9 cellular contexts compared by ENCODE assay signal in genomic region chr21:34582506-34583150, GRCh38. TPM values are rescaled to one million over a fixed set of nuclear protein-coding genes. Genes with fewer than 3 reads are reported as not detected.
DNase-seq lines count a peak whose midpoint lies in the region; TF ChIP-seq lines count a peak whose summit lies in the region.
"Had no signal": no experiment of that assay in that cellular context is flagged by ENCODE, and none has a peak within 500 bp of the region (broad histone marks: within the 10 kb centered on the region; RNA-seq: fewer than 3 reads in every experiment).

No MANE protein-coding gene starts in this region.

- no peak overlapping the region for H2BK5ac ChIP-seq in H9 (ENCODE audit: insufficient read length, low read length)

- no peak overlapping the region for H2BK12ac ChIP-seq in H9 (ENCODE audit: insufficient read length, low read depth, low read length)

- H4K8ac ChIP-seq in H9 (replicated peaks; ENCODE audit: insufficient read length, low read depth, low read length): no peak overlapping the region

- H3K4me2 ChIP-seq in H9 (ENCODE audit: insufficient read depth, insufficient read length, low read length) (no peak overlapping the region), parathyroid adenoma (ENCODE audit: low read length) (no peak overlapping the region)

- no peaks in the 10 kb centered on the region for H3K79me1 ChIP-seq in H9 (ENCODE audit: insufficient read depth, low read depth, low read length, poor library complexity, severe bottlenecking)

- H3K23me2 ChIP-seq in H9 (ENCODE audit: insufficient read length, low read depth, low read length, poor library complexity, severe bottlenecking): no peaks in the 10 kb centered on the region

- no peak overlapping the region for H3K4ac ChIP-seq in H9 (ENCODE audit: low read depth, low read length)

- peak; percentile 66 for TF ChIP-seq CTCF in H9 (conservative IDR thresholded peaks at IDR 0.05)
- TF ChIP-seq CTCF in fibroblast of pulmonary artery (IDR thresholded peaks at IDR 0.05; ENCODE audit: low read length, missing control alignments): peak; percentile 59
- TF ChIP-seq CTCF in parathyroid adenoma (IDR thresholded peaks at IDR 0.05): peak; percentile 40

- H2BK15ac ChIP-seq in H9 (ENCODE audit: low read depth, low read length): no peak overlapping the region

- H3K4me3 ChIP-seq in fibroblast of pulmonary artery (replicated peaks; ENCODE audit: low read depth, low read length) (no peak overlapping the region), parathyroid adenoma (ENCODE audit: low read depth, low read length) (no peak overlapping the region)
- H3K4me3 ChIP-seq: SJCRH30 had no signal

- no peak overlapping the region for H2AK5ac ChIP-seq in H9 (ENCODE audit: insufficient read length, low read length)

- no peak overlapping the region for H3K23ac ChIP-seq in H9 (ENCODE audit: insufficient read length, low read depth, low read length)

- no peak overlapping the region for H4K91ac ChIP-seq in H9 (ENCODE audit: insufficient read length, low read depth, low read length)

- H3K27ac ChIP-seq in H9 (ENCODE audit: insufficient read length, low read depth, low read length): no peak overlapping the region
- peak overlapping the region; percentile 24 for H3K27ac ChIP-seq in parathyroid adenoma
- H3K27ac ChIP-seq: SJCRH30 had no signal

- H3K27me3 ChIP-seq in H9 (ENCODE audit: insufficient read depth, low read length): no peaks in the 10 kb centered on the region
- no peaks in the 10 kb centered on the region for H3K27me3 ChIP-seq in parathyroid adenoma (ENCODE audit: control insufficient read depth, insufficient read depth, low read length)
- H3K27me3 ChIP-seq: SJCRH30 had no signal

- H3K27ac Mint-ChIP-seq in H9: peak overlapping the region in 1 of 3 experiments; percentile 29; a peak in 1 of 7 replicates
- no peak overlapping the region for H3K27ac Mint-ChIP-seq in activated naive CD4-positive, alpha-beta T cell treated with anti-CD3 and anti-CD28 coated beads, Interleukin-2, amount 10 ng/mL, durations not matched to agents 7 days and 5 days

- no peak overlapping the region for H2BK120ac ChIP-seq in H9 (ENCODE audit: low read depth, low read length, poor library complexity, severe bottlenecking)

- H3K4me1 ChIP-seq in H9 (ENCODE audit: insufficient read depth, low read length) (no peaks in the 10 kb centered on the region), parathyroid adenoma (peaks cover 9% of the 10 kb centered on the region)
- H3K4me1 ChIP-seq: SJCRH30 had no signal

- peaks cover 7% of the 10 kb centered on the region in 2 experiments for H3K4me1 Mint-ChIP-seq in H9
- H3K4me1 Mint-ChIP-seq in activated naive CD4-positive, alpha-beta T cell treated with anti-CD3 and anti-CD28 coated beads, Interleukin-2, amount 10 ng/mL, durations not matched to agents 7 days and 5 days: peaks cover 7% of the 10 kb centered on the region

- H3K9me3 ChIP-seq in H9 (ENCODE audit: control insufficient read depth, low read depth, low read length) (no peaks in the 10 kb centered on the region), parathyroid adenoma (ENCODE audit: control insufficient read depth, low read length) (no peaks in the 10 kb centered on the region)
- H3K9me3 ChIP-seq: SJCRH30 had no signal

- H3T11ph ChIP-seq in H9 (ENCODE audit: low read length): no peak overlapping the region

- H3K27me3 Mint-ChIP-seq in H9 (ENCODE audit: low read depth): no peaks in the 10 kb centered on the region
- H3K27me3 Mint-ChIP-seq in activated naive CD4-positive, alpha-beta T cell treated with anti-CD3 and anti-CD28 coated beads, Interleukin-2, amount 10 ng/mL, durations not matched to agents 7 days and 5 days: no peaks in the 10 kb centered on the region

- no peak overlapping the region for H3K14ac ChIP-seq in H9 (ENCODE audit: insufficient read depth, low read length)

- no CpG with 5 or more reads among the region's 10 CpGs for WGBS in H9 (ENCODE audit: extremely low coverage, insufficient read length, low lambda C conversion rate)

- H2BK20ac ChIP-seq in H9 (ENCODE audit: low read depth, low read length, poor library complexity, severe bottlenecking): no peak overlapping the region

- DNase-seq in ELF-1 (ENCODE audit: low read depth, low spot score) (peak; percentile 43), H9 (peak; percentile 39), RPMI7951 (ENCODE audit: low read depth) (peak; percentile 40), fibroblast of pulmonary artery (ENCODE audit: low read depth) (peak; percentile 62), NCI-H2029 (lab: John Stamatoyannopoulos, UW) (no peak)
- no peak for DNase-seq in activated naive CD4-positive, alpha-beta T cell treated with anti-CD3 and anti-CD28 coated beads, Interleukin-2, amount 10 ng/mL, durations not matched to agents 7 days and 5 days
- DNase-seq in activated T-cell treated with anti-CD3 and anti-CD28 coated beads, Interleukin-2, amount 50 U/mL, for 1 hour: no peak

- H2AFZ ChIP-seq in H9 (ENCODE audit: low read length) (no peak overlapping the region), parathyroid adenoma (no peak overlapping the region)

- H3K9me3 Mint-ChIP-seq in H9: peaks cover 3 to 4% of the 10 kb centered on the region in 2 experiments; a peak in 3 of 5 replicates
- H3K9me3 Mint-ChIP-seq in activated naive CD4-positive, alpha-beta T cell treated with anti-CD3 and anti-CD28 coated beads, Interleukin-2, amount 10 ng/mL, durations not matched to agents 7 days and 5 days: peaks cover 3% of the 10 kb centered on the region

- no peak overlapping the region for H3K56ac ChIP-seq in H9 (ENCODE audit: insufficient read length, low read depth, low read length)

- H3K79me2 ChIP-seq in H9 (ENCODE audit: insufficient read depth, low read length): no peaks in the 10 kb centered on the region
- peaks cover 9% of the 10 kb centered on the region for H3K79me2 ChIP-seq in parathyroid adenoma

- CTCF ChIA-PET in activated naive CD4-positive, alpha-beta T cell treated with anti-CD3 and anti-CD28 coated beads, Interleukin-2, amount 10 ng/mL, durations not matched to agents 7 days and 5 days (lab: Charles Lee): interaction anchor here (0.6 to 2.4 kb wide), 7 partner anchors 9 to 215 kb away, joined by 3 to 12 read pairs (median 4); no protein-coding TSS in a partner anchor

- no peak overlapping the region for H3K18ac ChIP-seq in H9 (ENCODE audit: insufficient read length, low read depth, low read length)

- no peaks in the 10 kb centered on the region for H4K20me1 ChIP-seq in H9 (ENCODE audit: control insufficient read depth, insufficient read depth, insufficient read length)

- no peaks in the 10 kb centered on the region; a peak in 1 of 7 replicates for H3K36me3 Mint-ChIP-seq in H9 (ENCODE audit: insufficient read depth in 1 of 3, low read depth in 3 of 3)
- H3K36me3 Mint-ChIP-seq in activated naive CD4-positive, alpha-beta T cell treated with anti-CD3 and anti-CD28 coated beads, Interleukin-2, amount 10 ng/mL, durations not matched to agents 7 days and 5 days: no peaks in the 10 kb centered on the region

- no peaks in the 10 kb centered on the region for H3K36me3 ChIP-seq in parathyroid adenoma (ENCODE audit: control insufficient read depth, insufficient read depth, low read length)
- H3K36me3 ChIP-seq: SJCRH30 had no signal

- H3K9ac ChIP-seq in H9 (ENCODE audit: extremely low read depth, insufficient read length, low read length) (no peak overlapping the region), parathyroid adenoma (no peak overlapping the region)

- H4K5ac ChIP-seq in H9 (ENCODE audit: insufficient read length, low read depth, low read length): no peak overlapping the region

- no peak overlapping the region for H3K4me3 Mint-ChIP-seq in H9
- H3K4me3 Mint-ChIP-seq in activated naive CD4-positive, alpha-beta T cell treated with anti-CD3 and anti-CD28 coated beads, Interleukin-2, amount 10 ng/mL, durations not matched to agents 7 days and 5 days: no peak overlapping the region

RNA-seq across cellular contexts. Expression of gene RCAN1, which starts 32.3 kb away (rescaled TPM):
- 5.7 and 7.0 TPM in 2 replicates for total RNA-seq in H9 (2021)
- 39.7 and 43.9 TPM in 2 replicates for total RNA-seq in RPMI7951 (2014; rRNA removed; shearing (Covaris generic))

Comparison
In these comparisons a context has a peak if more than half of its experiments do, and no peak if none do; other contexts are left out.
1. DNase-seq: peak in ELF-1 (single experiment), H9 (single experiment), RPMI7951 (single experiment) and fibroblast of pulmonary artery (single experiment); none in NCI-H2029 (single experiment), activated naive CD4-positive, alpha-beta T cell treated with anti-CD3 and anti-CD28 coated beads, Interleukin-2, amount 10 ng/mL, durations not matched to agents 7 days and 5 days (single experiment) and activated T-cell treated with anti-CD3 and anti-CD28 coated beads, Interleukin-2, amount 50 U/mL, for 1 hour (single experiment).
2. Peak in every context shown above with its lines, with median percentiles within 50 percentile points of each other: CTCF ChIP-seq.